Comparison of ENCODE assay signal across 9 cellular contexts in the genomic region with DNA sequence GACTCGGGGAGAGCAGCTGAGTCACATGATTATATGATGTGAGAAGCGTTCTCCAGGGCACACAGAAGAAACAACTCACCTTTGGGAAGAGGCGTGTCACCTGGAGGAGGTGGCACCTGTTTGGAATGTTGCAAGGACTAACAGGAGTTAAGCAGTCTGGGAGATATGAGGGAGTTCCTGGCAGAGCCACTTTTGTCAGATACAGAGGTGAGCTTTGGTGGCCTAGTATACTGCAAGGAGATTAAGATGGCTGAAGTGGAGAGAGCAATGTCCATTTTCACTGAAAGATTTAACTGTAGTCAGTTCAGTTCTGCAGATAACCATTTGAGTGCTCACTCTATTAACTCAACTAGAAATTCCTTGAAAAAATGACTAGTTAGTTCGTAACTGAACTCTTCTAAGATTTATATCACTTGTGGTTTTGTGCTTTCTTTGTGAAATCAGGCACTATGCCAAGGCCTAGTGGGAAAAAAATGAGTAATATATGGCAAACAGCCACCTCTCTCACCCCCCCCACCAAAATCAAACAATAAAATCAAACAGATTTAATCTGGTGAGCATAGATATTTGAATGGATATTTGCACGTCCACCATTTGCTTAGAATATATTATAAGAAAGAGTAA.
DNase-seq lines count a peak whose midpoint lies in the region; ATAC-seq and TF ChIP-seq lines count a peak whose summit lies in the region.
"Had no signal": no experiment of that assay in that cellular context is flagged by ENCODE, and none has a peak within 500 bp of the region (broad histone marks: within the 10 kb centered on the region; RNA-seq: fewer than 3 reads in every experiment).

No MANE protein-coding gene starts in this region.

- H3K79me1 ChIP-seq in IMR-90 (ENCODE audit: low read depth in 1 of 2, low read length in 2 of 2) (no peaks in the 10 kb centered on the region; a peak in 1 of 4 replicates), mesenchymal stem cell (replicated peaks; ENCODE audit: low read length, poor library complexity, severe bottlenecking) (peaks cover 1% of the 10 kb centered on the region)

- peaks cover 21% of the 10 kb centered on the region for H3K4me1 Mint-ChIP-seq in activated naive CD8-positive, alpha-beta T cell treated with anti-CD3 and anti-CD28 coated beads, Interleukin-2, amount 50 U/mL, for 24 hours

- H3K56ac ChIP-seq in IMR-90 (ENCODE audit: extremely low read depth, insufficient read depth, low read length), result no peak overlapping the region

- H2AFZ ChIP-seq in IMR-90 (replicated peaks; ENCODE audit: low read length, poor library complexity) (no peak overlapping the region), mesenchymal stem cell (ENCODE audit: low read depth, low read length) (no peak overlapping the region)

- H3K36me3 Mint-ChIP-seq in activated naive CD8-positive, alpha-beta T cell treated with anti-CD3 and anti-CD28 coated beads, Interleukin-2, amount 50 U/mL, for 24 hours (ENCODE audit: low read depth), result peaks cover 1% of the 10 kb centered on the region
- H3K36me3 Mint-ChIP-seq: naive thymus-derived CD8-positive, alpha-beta T cell had no signal

- intact Hi-C loops in IMR-90 (cut with micrococcal nuclease), result no loop called here

- peak; percentile 19 for DNase-seq in COR-L47 (lab: John Stamatoyannopoulos, UW)
- peak; percentile 66 for DNase-seq in IMR-90
- DNase-seq in activated naive CD8-positive, alpha-beta T cell treated with anti-CD3 and anti-CD28 coated beads, Interleukin-2, amount 50 U/mL, for 24 hours, result no peak
- DNase-seq in mesenchymal stem cell, result peak; percentile 57
- DNase-seq in activated CD4-positive, alpha-beta T cell treated with anti-CD3 and anti-CD28 coated beads, Interleukin-2, amount 50 U/mL, for 1 hour, result no peak
- no peak for DNase-seq in cerebellum (ENCODE audit: low spot score)
- no peak for DNase-seq in amniotic stem cell (lab: John Stamatoyannopoulos, UW)

- H3K27ac ChIP-seq in IMR-90 (ENCODE audit: insufficient read depth, low read length) (no peak overlapping the region), mesenchymal stem cell (ENCODE audit: low read length, poor library complexity, severe bottlenecking) (peak overlapping the region; percentile 21)

- no peak for TF ChIP-seq CTCF in IMR-90 (conservative IDR thresholded peaks at IDR 0.05; ENCODE audit: low read depth, low read length)

- H2AK5ac ChIP-seq in IMR-90 (ENCODE audit: low read depth, low read length) (no peak overlapping the region), mesenchymal stem cell (ENCODE audit: low read length, severe bottlenecking) (peak overlapping the region; percentile 16)

- TF ChIP-seq RAD21 in IMR-90 (IDR thresholded peaks at IDR 0.05; ENCODE audit: low read length), result no peak

- H3K14ac ChIP-seq in IMR-90 (replicated peaks; ENCODE audit: low read depth, low read length), result no peak overlapping the region
- H3K14ac ChIP-seq in mesenchymal stem cell (ENCODE audit: low read length in 2 of 2), result no peak overlapping the region

- H4K91ac ChIP-seq in IMR-90 (ENCODE audit: insufficient read depth, low read depth, low read length) (no peak overlapping the region), mesenchymal stem cell (ENCODE audit: low read length) (no peak overlapping the region)

- no peak overlapping the region for H2BK12ac ChIP-seq in mesenchymal stem cell (ENCODE audit: low read length in 2 of 2)

- H2BK120ac ChIP-seq in IMR-90 (ENCODE audit: low read depth, low read length), result no peak overlapping the region
- H2BK120ac ChIP-seq in mesenchymal stem cell (ENCODE audit: low read depth, low read length), result no peak overlapping the region

- H3K9ac ChIP-seq in IMR-90 (ENCODE audit: low read depth, low read length) (no peak overlapping the region), mesenchymal stem cell (ENCODE audit: low read length) (no peak overlapping the region)

- POLR2A ChIA-PET in IMR-90 (lab: Charles Lee; ENCODE audit: unreplicated experiment), result no interaction called here

- no peak overlapping the region for H3K4me3 Mint-ChIP-seq in activated naive CD8-positive, alpha-beta T cell treated with anti-CD3 and anti-CD28 coated beads, Interleukin-2, amount 50 U/mL, for 24 hours

- H3K18ac ChIP-seq in IMR-90 (ENCODE audit: low read depth, low read length) (no peak overlapping the region), mesenchymal stem cell (ENCODE audit: low read depth in 1 of 2, low read length in 2 of 2) (peak overlapping the region in 1 of 2 experiments; percentile 2)

- TF ChIP-seq POLR2A in IMR-90 (IDR thresholded peaks at IDR 0.05; ENCODE audit: low read depth, low read length), result no peak

- dilution Hi-C loops in IMR-90 (cut with HindIII; ENCODE audit: low sequenced_read_pairs, unreplicated experiment), result no loop called here

- ATAC-seq in IMR-90 (ENCODE audit: low read depth) (peak; percentile 49), HG03095 (IDR thresholded peaks at IDR 0.05; ENCODE audit: unreplicated experiment) (no peak)
- ATAC-seq in activated naive CD8-positive, alpha-beta T cell treated with anti-CD3 and anti-CD28 coated beads, Interleukin-2, amount 50 U/mL, for 24 hours, result peak; percentile 61
- ATAC-seq: naive thymus-derived CD8-positive, alpha-beta T cell had no signal

- CTCF ChIA-PET in IMR-90 (lab: Yijun Ruan, JAX), result no interaction called here

- H3K9me3 ChIP-seq in IMR-90 (ENCODE audit: control insufficient read depth, insufficient read depth, low read length) (no peaks in the 10 kb centered on the region), mesenchymal stem cell (ENCODE audit: control insufficient read depth, low read length) (no peaks in the 10 kb centered on the region)

- no peak overlapping the region for H3K27ac Mint-ChIP-seq in activated naive CD8-positive, alpha-beta T cell treated with anti-CD3 and anti-CD28 coated beads, Interleukin-2, amount 50 U/mL, for 24 hours

- H3K27me3 Mint-ChIP-seq in activated naive CD8-positive, alpha-beta T cell treated with anti-CD3 and anti-CD28 coated beads, Interleukin-2, amount 50 U/mL, for 24 hours, result no peaks in the 10 kb centered on the region
- H3K27me3 Mint-ChIP-seq: naive thymus-derived CD8-positive, alpha-beta T cell had no signal

- WGBS in IMR-90 (ENCODE audit: extremely low coverage in 2 of 2, insufficient read length in 1 of 2), 2 experiments, result no CpG with 5 or more reads among the region's 5 CpGs
- 94% methylated on average over 4 of the region's 5 CpGs for WGBS in mesenchymal stem cell

- H3K27me3 ChIP-seq in IMR-90 (ENCODE audit: control insufficient read depth, insufficient read depth, low read length), result no peaks in the 10 kb centered on the region
- H3K27me3 ChIP-seq in mesenchymal stem cell (ENCODE audit: control insufficient read depth in 1 of 2, insufficient read depth in 1 of 2, low read length in 2 of 2), result no peaks in the 10 kb centered on the region

- no peak overlapping the region for H2BK5ac ChIP-seq in IMR-90 (ENCODE audit: low read depth, low read length, poor library complexity, severe bottlenecking)
- H2BK5ac ChIP-seq in mesenchymal stem cell (ENCODE audit: low read depth, low read length, poor library complexity, severe bottlenecking), result no peak overlapping the region

- no peaks in the 10 kb centered on the region; the same call in 1 of the 2 replicates for H3K9me1 ChIP-seq in IMR-90 (ENCODE audit: insufficient read depth, low read length)

- no peak overlapping the region for H3K4ac ChIP-seq in IMR-90 (ENCODE audit: low read depth, low read length)
- H3K4ac ChIP-seq in mesenchymal stem cell (ENCODE audit: low read depth in 1 of 2, low read length in 2 of 2), result no peak overlapping the region

- H2BK15ac ChIP-seq in IMR-90 (ENCODE audit: low read depth, low read length), result no peak overlapping the region
- H2BK15ac ChIP-seq in mesenchymal stem cell (ENCODE audit: low read depth, poor library complexity, severe bottlenecking), result no peak overlapping the region

- no TSS peak for BruUV-seq in IMR-90 (replicated peaks; lab: Mats Ljungman, UMichigan)

- H3K36me3 ChIP-seq in IMR-90 (ENCODE audit: control insufficient read depth, insufficient read depth, low read length) (peaks cover 10% of the 10 kb centered on the region), mesenchymal stem cell (ENCODE audit: control insufficient read depth in 1 of 2, insufficient read depth in 2 of 2, low read depth in 1 of 2, low read length in 2 of 2) (peaks cover 0 to 23% of the 10 kb centered on the region in 2 experiments)

- H4K8ac ChIP-seq in IMR-90 (ENCODE audit: low read depth in 2 of 2, low read length in 2 of 2) (no peak overlapping the region), mesenchymal stem cell (ENCODE audit: low read length) (no peak overlapping the region)

- in situ Hi-C loops in IMR-90 (cut with MboI; ENCODE audit: low sequenced_read_pairs), result no loop called here

- H3K4me2 ChIP-seq in IMR-90 (ENCODE audit: low read depth, low read length) (no peak overlapping the region), mesenchymal stem cell (ENCODE audit: low read length, poor library complexity, severe bottlenecking) (no peak overlapping the region)

- no peak overlapping the region for H2BK20ac ChIP-seq in IMR-90 (ENCODE audit: low read depth, low read length)

- no peaks in the 10 kb centered on the region for H4K20me1 ChIP-seq in IMR-90 (ENCODE audit: insufficient read depth, low read length)

- no peak overlapping the region for H2AK9ac ChIP-seq in IMR-90 (replicated peaks; ENCODE audit: low read depth, low read length, poor library complexity)

- no peak overlapping the region for H3K23ac ChIP-seq in IMR-90 (ENCODE audit: low read depth, low read length)
- no peak overlapping the region for H3K23ac ChIP-seq in mesenchymal stem cell (ENCODE audit: low read length in 2 of 2)

- no peak overlapping the region for H4K5ac ChIP-seq in IMR-90 (ENCODE audit: low read depth, low read length)

- H3K4me3 ChIP-seq in IMR-90 (ENCODE audit: insufficient read depth, low read depth, low read length) (no peak overlapping the region), mesenchymal stem cell (ENCODE audit: insufficient read depth in 1 of 2, low read depth in 1 of 2, low read length in 2 of 2) (no peak overlapping the region)

- H3K9me3 Mint-ChIP-seq in activated naive CD8-positive, alpha-beta T cell treated with anti-CD3 and anti-CD28 coated beads, Interleukin-2, amount 50 U/mL, for 24 hours, result no peaks in the 10 kb centered on the region
- H3K9me3 Mint-ChIP-seq: naive thymus-derived CD8-positive, alpha-beta T cell had no signal

- H3K4me1 ChIP-seq in IMR-90 (ENCODE audit: control insufficient read depth, insufficient read depth, low read length) (peaks cover 3% of the 10 kb centered on the region; the same call in 1 of the 2 replicates), mesenchymal stem cell (ENCODE audit: control insufficient read depth, insufficient read depth, low read depth, low read length) (peaks cover 3% of the 10 kb centered on the region)

Comparison
In these comparisons a context has a peak if more than half of its experiments do, and no peak if none do; other contexts are left out.
1. DNase-seq: peak in COR-L47 (single experiment), IMR-90 (single experiment) and mesenchymal stem cell (single experiment); none in activated naive CD8-positive, alpha-beta T cell treated with anti-CD3 and anti-CD28 coated beads, Interleukin-2, amount 50 U/mL, for 24 hours (single experiment), activated CD4-positive, alpha-beta T cell treated with anti-CD3 and anti-CD28 coated beads, Interleukin-2, amount 50 U/mL, for 1 hour (single experiment), cerebellum (single experiment) and amniotic stem cell (single experiment).